ENCODE assay signal across 8 cellular contexts in the genomic region with DNA sequence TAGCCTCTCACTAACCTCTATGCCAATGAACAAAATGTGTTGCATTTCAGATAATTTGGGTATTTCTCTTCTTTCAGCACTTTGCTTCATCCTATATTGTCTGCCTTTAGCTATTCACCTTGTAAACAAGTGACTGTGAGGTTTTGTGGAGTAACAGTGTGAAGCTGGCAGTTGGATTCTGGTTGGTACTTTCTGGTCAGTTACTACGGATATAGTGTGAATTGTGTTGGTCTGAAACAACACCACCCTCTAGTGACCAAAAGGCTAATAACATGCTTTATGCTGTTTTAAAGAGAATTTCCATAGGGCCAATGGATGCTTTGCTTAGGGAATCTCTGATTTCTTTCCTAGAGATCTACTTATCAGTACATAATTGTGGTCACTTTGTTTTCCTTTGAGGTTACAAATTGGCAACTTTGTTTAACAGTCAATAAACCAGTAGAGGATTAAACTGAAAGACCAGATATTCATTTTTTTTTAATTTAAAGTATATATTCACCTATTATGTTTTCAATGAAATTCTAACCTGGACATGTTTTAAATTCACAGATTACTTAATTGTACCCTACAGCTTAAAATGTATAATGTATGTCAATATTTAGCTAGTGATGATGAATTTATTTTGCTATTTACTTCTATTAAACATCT. TPM values are rescaled to one million over a fixed set of nuclear protein-coding genes. Genes with fewer than 3 reads are reported as not detected.
DNase-seq lines count a peak whose midpoint lies in the region; ATAC-seq and TF ChIP-seq lines count a peak whose summit lies in the region.

No MANE protein-coding gene starts in this region.

- TF ChIP-seq POLR2A in erythroblast (IDR thresholded peaks at IDR 0.05; ENCODE audit: low read length), result no peak

- DNase-seq in AG09319 (ENCODE audit: extremely low read depth, low read depth) (peak; percentile 42), NCI-H1105 (lab: John Stamatoyannopoulos, UW) (peak; percentile 45), SK-N-DZ (ENCODE audit: low spot score) (peak; percentile 73), erythroblast (lab: John Stamatoyannopoulos, UW) (peak; percentile 75 to 85), naive B cell (peak; percentile 33)
- DNase-seq in NK-92 treated with Interleukin-12 subunit alpha and Interleukin-12 subunit beta, amount 100 ng/mL, for 24 hours (lab: John Stamatoyannopoulos, UW), result no peak

- peak overlapping the region in 1 of 8 donors; percentile 34 for H3K4me3 Mint-ChIP-seq in naive B cell

- ATAC-seq in GM18499 (IDR thresholded peaks at IDR 0.05; ENCODE audit: insufficient read depth, unreplicated experiment) (peak; percentile 53), HG02840 (IDR thresholded peaks at IDR 0.05; ENCODE audit: low FRiP score, unreplicated experiment) (peak; percentile 57), naive B cell (ENCODE audit: low read depth in 2 of 2) (peak; percentile 51 to 58)

- H3K4me1 Mint-ChIP-seq in naive B cell, result peaks cover 11 to 26% (median 23%) of the 10 kb centered on the region in 3 donors

- no peaks in the 10 kb centered on the region for H3K9me3 Mint-ChIP-seq in naive B cell

- H3K27me3 Mint-ChIP-seq in naive B cell, result peaks cover 36 to 44% (median 44%) of the 10 kb centered on the region in 3 donors

- H3K27ac Mint-ChIP-seq in naive B cell, result no peak overlapping the region

- peak; percentile 72 for TF ChIP-seq CTCF in AG09319 (IDR thresholded peaks at IDR 0.05; ENCODE audit: low read depth, low read length)

- H3K36me3 Mint-ChIP-seq in naive B cell, result peaks cover 0 to 4% of the 10 kb centered on the region in 2 donors

RNA-seq across cellular contexts. Expression of a gene that starts 2.5 kb away (rescaled TPM):
- 1.5 and 2.1 TPM in 2 replicates for polyA plus RNA-seq in SK-N-DZ (2014; cell fraction: cytosol; rRNA removed)
- 0.63 and 0.83 TPM in 2 replicates for polyA plus RNA-seq in SK-N-DZ (2014; cell fraction: nucleus; rRNA removed)
- not detected for polyA plus RNA-seq in naive B cell (ENCODE audit: low read depth in 6 of 6)

RNA-seq across cellular contexts. Expression of a gene that starts 30.8 kb away (rescaled TPM):
- polyA plus RNA-seq in SK-N-DZ (2014; cell fraction: cytosol; rRNA removed), result 45.7 and 53.3 TPM in 2 replicates
- polyA plus RNA-seq in SK-N-DZ (2014; cell fraction: nucleus; rRNA removed), result 404 and 592 TPM in 2 replicates
- polyA plus RNA-seq in naive B cell (ENCODE audit: low read depth in 6 of 6), result 10 to 100 TPM; 40.7 to 59.7 (median 52.3) TPM
